Comparison of ENCODE assay signal across 7 cellular contexts in the genomic region with DNA sequence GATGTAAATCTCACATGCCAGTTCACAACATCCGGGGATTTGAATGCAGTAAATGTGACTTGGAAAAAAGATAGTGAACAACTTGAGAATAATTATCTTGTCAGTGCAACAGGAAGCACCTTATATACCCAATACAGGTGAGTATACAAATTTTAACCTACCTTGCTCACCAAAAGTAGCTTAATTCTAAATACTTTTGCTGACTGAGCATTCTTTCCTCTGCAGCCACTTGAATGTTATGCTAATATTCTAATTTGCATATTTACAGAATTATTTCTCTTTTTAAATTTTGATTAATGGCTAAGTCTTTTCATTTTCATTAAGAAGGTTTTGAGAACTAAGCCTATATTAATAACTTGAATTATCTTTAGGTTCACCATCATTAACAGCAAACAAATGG.
A peak's percentile ranks its signal among the peaks of the same experiment; 100 is the strongest.
DNase-seq lines count a peak whose midpoint lies in the region; ATAC-seq, FAIRE-seq and TF ChIP-seq lines count a peak whose summit lies in the region.
"Not testable (repeated sequence)": the region's sequence is repeated elsewhere in the genome, so short reads cannot be mapped to it uniquely, and the experiment has no call there.

No MANE protein-coding gene starts in this region.

- not testable (repeated sequence) for H3K9me1 ChIP-seq in IMR-90 (ENCODE audit: insufficient read depth, low read length); K562 (ENCODE audit: control insufficient read depth, insufficient read depth, low read length)

- not testable (repeated sequence) for H2BK20ac ChIP-seq in IMR-90 (ENCODE audit: low read depth, low read length)

- not testable (repeated sequence) for TF ChIP-seq RAD21 in IMR-90 (IDR thresholded peaks at IDR 0.05; ENCODE audit: low read length); K562 (CRISPR knock-in tag; conservative IDR thresholded peaks at IDR 0.05 in 1 of 2, IDR thresholded peaks at IDR 0.05 in 1 of 2); HepG2 (CRISPR knock-in tag; IDR thresholded peaks at IDR 0.05)

- H3K79me1 ChIP-seq in IMR-90 (ENCODE audit: low read depth in 1 of 2, low read length in 2 of 2): not testable (repeated sequence)

- peak overlapping the region; percentile 14 for H3K4me2 ChIP-seq in GM23338
- not testable (repeated sequence) for H3K4me2 ChIP-seq in IMR-90 (ENCODE audit: low read depth, low read length); K562 (ENCODE audit: insufficient read depth, low read length); HepG2 (ENCODE audit: low read depth, low read length)

- not testable (repeated sequence) for H2AK9ac ChIP-seq in IMR-90 (replicated peaks; ENCODE audit: low read depth, low read length, poor library complexity)

- not testable (repeated sequence) for H3K9me3 ChIP-seq in CD4-positive, alpha-beta T cell (ENCODE audit: control insufficient read depth, low read length); IMR-90 (ENCODE audit: control insufficient read depth, insufficient read depth, low read length); T-helper 17 cell (ENCODE audit: control insufficient read depth, low read length, poor library complexity, severe bottlenecking); K562 (replicated peaks; ENCODE audit: control insufficient read depth, insufficient read depth, low read depth, low read length); iPS-20b (ENCODE audit: insufficient read depth, low read depth, low read length); HepG2 (ENCODE audit: low read length)

- not testable (repeated sequence) for H4K91ac ChIP-seq in IMR-90 (ENCODE audit: insufficient read depth, low read depth, low read length)

- H3K4me3 ChIP-seq in GM23338; IMR-90 (ENCODE audit: insufficient read depth, low read depth, low read length); K562; iPS-20b (ENCODE audit: low read length); HepG2 (replicated peaks in 1 of 3; ENCODE audit: insufficient read depth in 1 of 3, low read depth in 2 of 3, low read length in 3 of 3): not testable (repeated sequence)

- H4K5ac ChIP-seq in IMR-90 (ENCODE audit: low read depth, low read length): not testable (repeated sequence)

- H3K9ac ChIP-seq in IMR-90 (ENCODE audit: low read depth, low read length); K562 (ENCODE audit: insufficient read depth in 1 of 2, low read depth in 2 of 2, low read length in 2 of 2); iPS-20b (ENCODE audit: low read depth, low read length); HepG2 (ENCODE audit: insufficient read depth, low read depth, low read length): not testable (repeated sequence)

- TF ChIP-seq EP300 in K562 (IDR thresholded peaks at IDR 0.05; ENCODE audit: low read length); HepG2 (IDR thresholded peaks at IDR 0.05; ENCODE audit: low read depth in 2 of 2, low read length in 2 of 2); HepG2 (CRISPR knock-in tag; IDR thresholded peaks at IDR 0.05; ENCODE audit: borderline replicate concordance): not testable (repeated sequence)

- FAIRE-seq in K562 (lab: Jason Lieb, UNC); HepG2 (lab: Jason Lieb, UNC): not testable (repeated sequence)

- not testable (repeated sequence) for H3K4me3 Mint-ChIP-seq in CD4-positive, alpha-beta T cell; T-helper 17 cell
- H3K4me3 Mint-ChIP-seq in GM23338: peak overlapping the region; percentile 30; the same call in 1 of the 3 replicates

- H2BK5ac ChIP-seq in IMR-90 (ENCODE audit: low read depth, low read length, poor library complexity, severe bottlenecking): not testable (repeated sequence)

- H3K4me1 Mint-ChIP-seq in CD4-positive, alpha-beta T cell (ENCODE audit: low read depth): peaks cover 64% of the 10 kb centered on the region
- peaks cover 56% of the 10 kb centered on the region for H3K4me1 Mint-ChIP-seq in GM23338
- peaks cover 29% of the 10 kb centered on the region for H3K4me1 Mint-ChIP-seq in T-helper 17 cell

- not testable (repeated sequence) for H4K20me1 ChIP-seq in GM23338 (replicated peaks; ENCODE audit: insufficient read depth); IMR-90 (ENCODE audit: insufficient read depth, low read length); K562 (replicated peaks; ENCODE audit: control insufficient read depth, insufficient read depth, low read length); HepG2 (ENCODE audit: insufficient read depth, low read length)

- not testable (repeated sequence) for H3K79me2 ChIP-seq in GM23338 (replicated peaks; ENCODE audit: insufficient read depth); K562 (ENCODE audit: control insufficient read depth, insufficient read depth, low read length); HepG2 (ENCODE audit: insufficient read depth, low read length)

- not testable (repeated sequence) for H3K14ac ChIP-seq in IMR-90 (replicated peaks; ENCODE audit: low read depth, low read length)

- CTCF ChIA-PET in CD4-positive, alpha-beta T cell (lab: Charles Lee): interaction anchor here (1.3 kb wide), 1 partner anchor 37 kb away, joined by 4 read pairs; no protein-coding TSS in a partner anchor
- CTCF ChIA-PET in IMR-90 (lab: Yijun Ruan, JAX); K562 (lab: Yijun Ruan, JAX; ENCODE audit: low intra/inter-chr PET ratio); HepG2 (lab: Yijun Ruan, JAX; ENCODE audit: low intra/inter-chr PET ratio, low total read pairs): not testable (repeated sequence)

- H3K27me3 ChIP-seq in CD4-positive, alpha-beta T cell (ENCODE audit: control insufficient read depth, insufficient read depth, low read length); GM23338 (ENCODE audit: insufficient read depth); IMR-90 (ENCODE audit: control insufficient read depth, insufficient read depth, low read length); K562 (ENCODE audit: control insufficient read depth in 2 of 2, insufficient read depth in 2 of 2, low read length in 2 of 2); iPS-20b (ENCODE audit: insufficient read depth, low read length); HepG2 (ENCODE audit: control insufficient read depth in 1 of 2, insufficient read depth in 2 of 2, low read length in 2 of 2): not testable (repeated sequence)

- H4K8ac ChIP-seq in IMR-90 (ENCODE audit: low read depth in 2 of 2, low read length in 2 of 2): not testable (repeated sequence)

- not testable (repeated sequence) for H3K9me2 ChIP-seq in GM23338 (ENCODE audit: insufficient read depth)

- not testable (repeated sequence) for H3K36me3 ChIP-seq in GM23338 (ENCODE audit: insufficient read depth); IMR-90 (ENCODE audit: control insufficient read depth, insufficient read depth, low read length); K562 (ENCODE audit: control insufficient read depth, insufficient read depth, low read length); iPS-20b (ENCODE audit: insufficient read depth, low read depth, low read length); HepG2 (replicated peaks in 1 of 2; ENCODE audit: control insufficient read depth in 1 of 2, insufficient read depth in 2 of 2, low read length in 2 of 2)

- in situ Hi-C loops in IMR-90 (cut with MboI; ENCODE audit: low sequenced_read_pairs); K562 (cut with MboI); HepG2 (cut with HindIII; ENCODE audit: extremely low pct_ligation_motif_present, low pct_unique_long_range_greater_than_20kb): not testable (repeated sequence)

- WGBS in IMR-90 (ENCODE audit: extremely low coverage in 2 of 2, insufficient read length in 1 of 2), 2 experiments: no CpG with 5 or more reads among the region's 1 CpG
- 0% methylated on average over 1 of the region's 1 CpG for WGBS in K562 (ENCODE audit: insufficient coverage, low coverage, missing lambda C conversion rate)
- WGBS in HepG2 (ENCODE audit: low lambda C conversion rate): 94% methylated on average over 1 of the region's 1 CpG

- dilution Hi-C loops in IMR-90 (cut with HindIII; ENCODE audit: low sequenced_read_pairs, unreplicated experiment): not testable (repeated sequence)

- H2AFZ ChIP-seq in GM23338; IMR-90 (replicated peaks; ENCODE audit: low read length, poor library complexity); K562 (ENCODE audit: low read depth, low read length); HepG2 (ENCODE audit: low read length): not testable (repeated sequence)

- DNase-seq in CD4-positive, alpha-beta T cell; GM23338 (ENCODE audit: low spot score); IMR-90; T-helper 17 cell; K562 (ENCODE audit: extremely low read depth in 1 of 4, low spot score in 3 of 4); HepG2 (ENCODE audit: low spot score): not testable (repeated sequence)

- not testable (repeated sequence) for ATAC-seq in CD4-positive, alpha-beta T cell (ENCODE audit: poor library complexity); GM23338; IMR-90 (ENCODE audit: low read depth); T-helper 17 cell; K562; HepG2

- H3K9me3 Mint-ChIP-seq in CD4-positive, alpha-beta T cell; GM23338: not testable (repeated sequence)

- TF ChIP-seq POLR2A in IMR-90 (IDR thresholded peaks at IDR 0.05; ENCODE audit: low read depth, low read length); K562 (conservative IDR thresholded peaks at IDR 0.05); HepG2 (IDR thresholded peaks at IDR 0.05; ENCODE audit: insufficient read depth in 1 of 2, low read depth in 2 of 2, low read length in 2 of 2): not testable (repeated sequence)

- H3K27ac Mint-ChIP-seq in CD4-positive, alpha-beta T cell: peak overlapping the region; percentile 82
- H3K27ac Mint-ChIP-seq in GM23338 (peak overlapping the region; percentile 92), T-helper 17 cell (peak overlapping the region; percentile 69)

- not testable (repeated sequence) for H3K4ac ChIP-seq in IMR-90 (ENCODE audit: low read depth, low read length)

- intact Hi-C loops in CD4-positive, alpha-beta T cell (cut with DNase I, micrococcal nuclease); K562 (cut with micrococcal nuclease); HepG2 (cut with micrococcal nuclease; ENCODE audit: unreplicated experiment): not testable (repeated sequence)
- intact Hi-C loops in IMR-90 (cut with micrococcal nuclease): loop anchor here (5.0 kb wide), 2 partner anchors 39 to 84 kb away; no protein-coding TSS in a partner anchor

- not testable (repeated sequence) for H3K18ac ChIP-seq in IMR-90 (ENCODE audit: low read depth, low read length)

- not testable (repeated sequence) for TF ChIP-seq CTCF in CD4-positive, alpha-beta T cell (IDR thresholded peaks at IDR 0.05); GM23338 (conservative IDR thresholded peaks at IDR 0.05; ENCODE audit: low read depth in 2 of 2); IMR-90 (conservative IDR thresholded peaks at IDR 0.05; ENCODE audit: low read depth, low read length); K562 (IDR thresholded peaks at IDR 0.05 in 2 of 3, conservative IDR thresholded peaks at IDR 0.05 in 1 of 3; ENCODE audit: insufficient read depth in 2 of 3, low read depth in 1 of 3, low read length in 3 of 3); HepG2 (CRISPR knock-in tag; IDR thresholded peaks at IDR 0.05)

- not testable (repeated sequence) for H3K36me3 Mint-ChIP-seq in CD4-positive, alpha-beta T cell (ENCODE audit: low read depth); GM23338 (ENCODE audit: low read depth); T-helper 17 cell (ENCODE audit: low read depth)

- H2BK15ac ChIP-seq in IMR-90 (ENCODE audit: low read depth, low read length): not testable (repeated sequence)

- not testable (repeated sequence) for H3K27ac ChIP-seq in CD4-positive, alpha-beta T cell (ENCODE audit: low read depth, low read length); IMR-90 (ENCODE audit: insufficient read depth, low read length); K562 (ENCODE audit: extremely low read depth, low read depth, low read length); HepG2 (ENCODE audit: extremely low read length, insufficient read depth, low read length)
- H3K27ac ChIP-seq in GM23338 (ENCODE audit: low read depth) (peak overlapping the region; percentile 57; the same call in 1 of the 2 replicates), iPS-20b (ENCODE audit: low read length) (peak overlapping the region; percentile 8)

- POLR2A ChIA-PET in CD4-positive, alpha-beta T cell (lab: Charles Lee); IMR-90 (lab: Charles Lee; ENCODE audit: unreplicated experiment); K562 (lab: Yijun Ruan, JAX); HepG2 (lab: Yijun Ruan, JAX): not testable (repeated sequence)

- H3F3A ChIP-seq in GM23338 (replicated peaks; ENCODE audit: low read depth): not testable (repeated sequence)

- peaks cover 54% of the 10 kb centered on the region for H3K4me1 ChIP-seq in GM23338 (ENCODE audit: insufficient read depth)
- not testable (repeated sequence) for H3K4me1 ChIP-seq in IMR-90 (ENCODE audit: control insufficient read depth, insufficient read depth, low read length); K562 (replicated peaks in 1 of 2; ENCODE audit: control insufficient read depth in 2 of 2, insufficient read depth in 2 of 2, low read length in 2 of 2); HepG2 (ENCODE audit: insufficient read depth, low read length)
- peaks cover 31% of the 10 kb centered on the region for H3K4me1 ChIP-seq in iPS-20b (ENCODE audit: insufficient read depth, low read length)

- not testable (repeated sequence) for H2BK120ac ChIP-seq in IMR-90 (ENCODE audit: low read depth, low read length)

- H3K23ac ChIP-seq in IMR-90 (ENCODE audit: low read depth, low read length): not testable (repeated sequence)

- BruUV-seq in IMR-90 (replicated peaks; lab: Mats Ljungman, UMichigan); K562 (replicated peaks; lab: Mats Ljungman, UMichigan); HepG2 (replicated peaks; lab: Mats Ljungman, UMichigan): not testable (repeated sequence)

- not testable (repeated sequence) for H3K56ac ChIP-seq in IMR-90 (ENCODE audit: extremely low read depth, insufficient read depth, low read length)

- not testable (repeated sequence) for H2AK5ac ChIP-seq in IMR-90 (ENCODE audit: low read depth, low read length)

- not testable (repeated sequence) for H3K27me3 Mint-ChIP-seq in CD4-positive, alpha-beta T cell; GM23338 (ENCODE audit: insufficient read depth, low read depth, poor library complexity); T-helper 17 cell
